Comparison of ENCODE assay signal across 11 cellular contexts in the genomic region with DNA sequence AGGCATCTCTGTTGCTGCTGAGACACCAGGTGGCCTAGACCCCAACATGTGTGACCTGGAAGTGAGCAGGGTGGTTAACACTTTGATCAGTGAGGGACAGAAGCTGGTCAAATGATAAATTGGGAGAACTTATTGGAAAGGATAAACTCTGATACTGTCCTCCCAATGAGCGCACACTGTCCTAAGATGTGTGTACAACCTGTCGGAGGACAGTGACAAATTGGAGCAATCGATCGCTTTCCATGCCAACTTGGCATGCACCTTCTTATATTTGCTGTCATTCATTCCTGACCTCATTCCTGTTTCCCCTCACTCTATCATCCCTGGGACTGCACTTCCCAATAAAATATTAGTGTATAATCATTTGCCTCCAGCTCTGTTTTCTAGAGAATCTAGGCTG.
"Had no signal": no experiment of that assay in that cellular context is flagged by ENCODE, and none has a peak within 500 bp of the region (broad histone marks: within the 10 kb centered on the region; RNA-seq: fewer than 3 reads in every experiment).

No MANE protein-coding gene starts in this region.

- H3K9me3 Mint-ChIP-seq: immature natural killer cell; natural killer cell treated with Interleukin-12 subunit alpha and Interleukin-12 subunit beta and Interleukin-15 and Interleukin-18, amount 100 ng/mL, for 72 hours had no signal

- H3K4me3 Mint-ChIP-seq: immature natural killer cell; natural killer cell treated with Interleukin-12 subunit alpha and Interleukin-12 subunit beta and Interleukin-15 and Interleukin-18, amount 100 ng/mL, for 72 hours had no signal

- H3K27ac Mint-ChIP-seq: immature natural killer cell; natural killer cell treated with Interleukin-12 subunit alpha and Interleukin-12 subunit beta and Interleukin-15 and Interleukin-18, amount 100 ng/mL, for 72 hours had no signal

- ATAC-seq: activated CD4-positive, CD25-positive, alpha-beta regulatory T cell treated with anti-CD3 and anti-CD28 coated beads, Interleukin-2, amount 50 U/mL, for 24 hours; natural killer cell treated with Interleukin-12 subunit alpha and Interleukin-12 subunit beta and Interleukin-15 and Interleukin-18, amount 100 ng/mL, for 72 hours had no signal

- H3K36me3 Mint-ChIP-seq: immature natural killer cell; natural killer cell treated with Interleukin-12 subunit alpha and Interleukin-12 subunit beta and Interleukin-15 and Interleukin-18, amount 100 ng/mL, for 72 hours had no signal

- FAIRE-seq: frontal cortex had no signal

- DNase-seq: activated gamma-delta T cell; aorta; cerebellar nuclear complex; head of caudate nucleus; immature natural killer cell; stimulated activated CD4-positive, alpha-beta T cell treated with anti-CD3 and anti-CD28 coated beads, Interleukin-12 subunit alpha, Interleukin-12 subunit beta, amount 100 ng/mL, for 4 hours; stimulated activated CD4-positive, alpha-beta T cell treated with anti-CD3 and anti-CD28 coated beads, Interleukin-2, amount 100 ng/mL, for 24 hours; T-helper 9 cell had no signal
